15 cellular contexts compared by ENCODE assay signal in genomic region chr11:45262900-45263299, GRCh38. TPM values are rescaled to one million over a fixed set of nuclear protein-coding genes. Genes with fewer than 3 reads are reported as not detected.
A peak's percentile ranks its signal among the peaks of the same experiment; 100 is the strongest.
DNase-seq lines count a peak whose midpoint lies in the region; ATAC-seq and TF ChIP-seq lines count a peak whose summit lies in the region.
"Had no signal": no experiment of that assay in that cellular context is flagged by ENCODE, and none has a peak within 500 bp of the region (broad histone marks: within the 10 kb centered on the region; RNA-seq: fewer than 3 reads in every experiment).

No MANE protein-coding gene starts in this region.

- peaks cover 28% of the 10 kb centered on the region for H3K4me1 ChIP-seq in osteoblast (ENCODE audit: insufficient read depth, low read length)
- peaks cover 0 to 3% (median 0%) of the 10 kb centered on the region in 9 donors for H3K4me1 ChIP-seq in heart right ventricle
- H3K4me1 ChIP-seq in lower lobe of right lung: no peaks in the 10 kb centered on the region
- H3K4me1 ChIP-seq: foreskin keratinocyte had no signal

- no peaks in the 10 kb centered on the region for H3K79me2 ChIP-seq in osteoblast (ENCODE audit: insufficient read depth, low read length)

- H3K9me3 ChIP-seq in osteoblast (ENCODE audit: low read depth, low read length) (no peaks in the 10 kb centered on the region), heart right ventricle (no peaks in the 10 kb centered on the region), lower lobe of right lung (no peaks in the 10 kb centered on the region)
- H3K9me3 ChIP-seq: SK-N-SH had no signal

- no peak overlapping the region for H3K4me3 ChIP-seq in osteoblast (ENCODE audit: insufficient read depth, low read length)
- no peak overlapping the region for H3K4me3 ChIP-seq in heart right ventricle
- no peak overlapping the region for H3K4me3 ChIP-seq in lower leg skin (ENCODE audit: low read depth, poor library complexity, severe bottlenecking)
- no peak overlapping the region for H3K4me3 ChIP-seq in lower lobe of right lung

- H4K20me1 ChIP-seq in osteoblast (ENCODE audit: insufficient read depth, low read length): no peaks in the 10 kb centered on the region

- TF ChIP-seq POLR2A in lower leg skin (IDR thresholded peaks at IDR 0.05): no peak

- H3K27me3 ChIP-seq in osteoblast (ENCODE audit: insufficient read depth, low read length) (no peaks in the 10 kb centered on the region), heart right ventricle (peaks cover 0 to 60% (median 38%) of the 10 kb centered on the region in 7 donors), lower lobe of right lung (ENCODE audit: low read depth) (peaks cover 13% of the 10 kb centered on the region)

- DNase-seq in DMS53 (lab: John Stamatoyannopoulos, UW) (peak; percentile 88), NCI-H1694 treated with DMSO at 0.1 percent for 48 hours (lab: John Stamatoyannopoulos, UW) (peak; percentile 83), NCI-H748 treated with DMSO at 0.1 percent for 48 hours (lab: John Stamatoyannopoulos, UW) (peak; percentile 91), osteoblast (ENCODE audit: insufficient read length, low spot score, missing footprints) (no peak), heart right ventricle (no peak), lower leg skin (ENCODE audit: low spot score in 2 of 2) (no peak), Kasumi-1 (lab: John Stamatoyannopoulos, UW) (no peak), lower lobe of right lung (no peak)
- DNase-seq: activated CD8-positive, alpha-beta memory T cell treated with anti-CD3 and anti-CD28 coated beads for 24 hours; activated naive CD8-positive, alpha-beta T cell treated with anti-CD3 and anti-CD28 coated beads, Interleukin-2, amount 10 ng/mL, durations not matched to agents 7 days and 5 days; foreskin keratinocyte; NCI-H345; SK-N-SH; T-helper 9 cell had no signal

- WGBS in heart right ventricle, 2 donors: 71 to 75% methylated on average over 4 of the region's 4 CpGs
- 62% methylated on average over 4 of the region's 4 CpGs for WGBS in lower leg skin, 2 donors

- peak overlapping the region; percentile 63 for H2AFZ ChIP-seq in osteoblast (ENCODE audit: low read length)

- intact Hi-C loops in heart right ventricle (cut with DNase I) (no loop called here), lower leg skin (cut with DNase I; ENCODE audit: low total_unique reads) (no loop called here), lower lobe of right lung (cut with DNase I) (no loop called here)

- H3K4me2 ChIP-seq in osteoblast (ENCODE audit: insufficient read depth, low read length): no peak overlapping the region
- H3K4me2 ChIP-seq: SK-N-SH had no signal

- no peak for ATAC-seq in heart right ventricle
- ATAC-seq in lower lobe of right lung: no peak
- ATAC-seq: foreskin keratinocyte; stimulated activated effector memory CD8-positive, alpha-beta T cell treated with anti-CD3 and anti-CD28 coated beads, Interleukin-12 subunit alpha, Interleukin-12 subunit beta, amount 100 ng/mL, for 72 hours had no signal

- TF ChIP-seq CTCF in osteoblast (IDR thresholded peaks at IDR 0.05; ENCODE audit: extremely low read depth, low read depth, low read length) (no peak), heart right ventricle (IDR thresholded peaks at IDR 0.05) (no peak), lower leg skin (IDR thresholded peaks at IDR 0.05) (no peak), lower lobe of right lung (IDR thresholded peaks at IDR 0.05) (no peak)

- no peak overlapping the region for H3K27ac ChIP-seq in osteoblast (ENCODE audit: low read depth, low read length)
- H3K27ac ChIP-seq in heart right ventricle: no peak overlapping the region
- H3K27ac ChIP-seq in lower lobe of right lung: no peak overlapping the region
- H3K27ac ChIP-seq: foreskin keratinocyte had no signal

- H3K36me3 ChIP-seq in osteoblast (ENCODE audit: insufficient read depth, low read length) (no peaks in the 10 kb centered on the region), heart right ventricle (no peaks in the 10 kb centered on the region), lower lobe of right lung (no peaks in the 10 kb centered on the region)

RNA-seq across cellular contexts. Expression of gene SYT13, which starts 23.2 kb away (rescaled TPM):
- total RNA-seq in osteoblast (under 0.01 TPM in 2 replicates), heart right ventricle (1 to 10 TPM in 9 of 10 donors, under 1 TPM in 1; 0.93 to 7.7 (median 2.6) TPM), lower leg skin (1 to 10 TPM in 1 of 4 donors, under 1 TPM in 1, not detected in 2; 0.03 to 1.6 TPM), lower lobe of right lung (not detected)
- polyA plus RNA-seq in heart right ventricle: under 1 TPM; 0.51 to 0.67 TPM
- total RNA-seq: activated naive CD8-positive, alpha-beta T cell treated with anti-CD3 and anti-CD28 coated beads, Interleukin-2, amount 10 ng/mL, durations not matched to agents 7 days and 5 days; foreskin keratinocyte had no signal
- polyA plus RNA-seq: foreskin keratinocyte, SK-N-SH had no signal

Comparison
In these comparisons a context has a peak if more than half of its experiments do, and no peak if none do; other contexts are left out.
1. DNase-seq: peak in DMS53 (single experiment), NCI-H1694 treated with DMSO at 0.1 percent for 48 hours (single experiment) and NCI-H748 treated with DMSO at 0.1 percent for 48 hours (single experiment); none in osteoblast (single experiment), heart right ventricle (0 of 2), lower leg skin (0 of 2), Kasumi-1 (0 of 2) and lower lobe of right lung (single experiment).